12 cellular contexts compared by ENCODE assay signal in the genomic region with DNA sequence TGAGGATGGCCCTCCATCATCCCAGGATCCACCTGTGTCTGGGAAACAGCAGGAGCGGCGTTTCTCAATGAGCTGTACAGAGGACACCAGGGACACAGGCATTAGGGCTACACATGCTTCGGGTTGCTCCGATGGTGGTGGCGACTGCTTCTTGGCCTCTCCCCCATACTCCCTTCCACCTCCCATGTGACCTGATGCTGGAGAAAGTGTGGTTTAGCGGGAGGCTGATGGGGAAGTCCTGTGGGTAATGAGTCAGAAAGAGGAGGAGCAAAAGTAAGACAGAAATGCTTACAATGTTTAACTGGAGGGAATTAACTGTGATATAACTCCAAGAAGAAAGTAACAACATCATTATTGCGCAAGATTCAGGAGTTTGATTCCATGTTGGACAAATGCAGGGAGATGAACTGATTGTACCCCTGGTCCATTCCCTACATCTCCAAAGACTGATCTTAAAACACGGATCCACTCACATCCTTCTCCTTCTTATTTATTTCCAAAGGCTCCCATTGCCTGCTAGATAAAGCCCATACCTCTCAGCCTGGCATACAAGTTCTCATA.
DNase-seq lines count a peak whose midpoint lies in the region; ATAC-seq and TF ChIP-seq lines count a peak whose summit lies in the region.
"Had no signal": no experiment of that assay in that cellular context is flagged by ENCODE, and none has a peak within 500 bp of the region (broad histone marks: within the 10 kb centered on the region; RNA-seq: fewer than 3 reads in every experiment).

No MANE protein-coding gene starts in this region.

- TF ChIP-seq EP300 in Ishikawa (IDR thresholded peaks at IDR 0.05; ENCODE audit: borderline replicate concordance): no peak

- no peak overlapping the region for H3K9ac ChIP-seq in colonic mucosa (ENCODE audit: low read depth in 2 of 2, low read length in 2 of 2)

- no peaks in the 10 kb centered on the region for H3K27me3 ChIP-seq in colonic mucosa
- H3K27me3 ChIP-seq: cardiac muscle cell, neutrophil had no signal

- H3K4me3 ChIP-seq in astrocyte of the spinal cord (ENCODE audit: low read depth, low read length): no peak overlapping the region
- H3K4me3 ChIP-seq in colonic mucosa: no peak overlapping the region
- H3K4me3 ChIP-seq: cardiac muscle cell had no signal

- H3K4me1 ChIP-seq in colonic mucosa: no peaks in the 10 kb centered on the region

- no peak for TF ChIP-seq RAD21 in Ishikawa (IDR thresholded peaks at IDR 0.05; ENCODE audit: low read depth)

- DNase-seq in Right ventricle myocardium inferior (ENCODE audit: missing footprints): no peak
- DNase-seq in Right ventricle myocardium superior: no peak
- peak; percentile 88 for DNase-seq in astrocyte of the spinal cord (ENCODE audit: low read depth, low spot score)
- DNase-seq in stromal cell of bone marrow (ENCODE audit: low read depth): peak; percentile 71
- no peak for DNase-seq in mucosa of gallbladder (ENCODE audit: low spot score)
- no peak for DNase-seq in colonic mucosa
- DNase-seq in NCI-H2107 treated with DMSO at 0.1 percent for 48 hours (lab: John Stamatoyannopoulos, UW; ENCODE audit: unreplicated experiment): no peak
- DNase-seq: DMS 273 treated with DMSO at 0.1 percent for 48 hours, NCI-H1694 treated with DMSO at 0.1 percent for 48 hours had no signal

- H3K9me3 ChIP-seq in colonic mucosa: no peaks in the 10 kb centered on the region
- H3K9me3 ChIP-seq: neutrophil had no signal

- intact Hi-C loops in Right ventricle myocardium inferior (cut with DNase I) (no loop called here), Right ventricle myocardium superior (cut with DNase I) (no loop called here), colonic mucosa (cut with DNase I) (no loop called here)

- in situ Hi-C loops in astrocyte of the spinal cord (cut with HindIII; ENCODE audit: low sequenced_read_pairs): no loop called here

- peak; percentile 59 for ATAC-seq in Right ventricle myocardium inferior
- no peak for ATAC-seq in Right ventricle myocardium superior (ENCODE audit: poor library complexity)

- no peak overlapping the region for H3K27ac ChIP-seq in colonic mucosa
- H3K27ac ChIP-seq: cardiac muscle cell, neutrophil had no signal

- no peaks in the 10 kb centered on the region for H3K36me3 ChIP-seq in colonic mucosa
- H3K36me3 ChIP-seq: cardiac muscle cell, neutrophil had no signal

- TF ChIP-seq CTCF in astrocyte of the spinal cord (IDR thresholded peaks at IDR 0.05; ENCODE audit: low read depth, low read length) (no peak), colonic mucosa (IDR thresholded peaks at IDR 0.05) (no peak)

TF ChIP-seq in Ishikawa, 13 proteins besides CTCF, POLR2A, EP300 and RAD21:
- TF ChIP-seq CEBPB (IDR thresholded peaks at IDR 0.05) (peak; percentile 70), FOXM1 (IDR thresholded peaks at IDR 0.05; ENCODE audit: borderline replicate concordance, low read depth) (no peak)

Comparison
In these comparisons a context has a peak if more than half of its experiments do, and no peak if none do; other contexts are left out.
1. DNase-seq: peak in astrocyte of the spinal cord (single experiment) and stromal cell of bone marrow (single experiment); none in Right ventricle myocardium inferior (single experiment), Right ventricle myocardium superior (single experiment), mucosa of gallbladder (single experiment), colonic mucosa (single experiment) and NCI-H2107 treated with DMSO at 0.1 percent for 48 hours (single experiment).